In the genomic region with DNA sequence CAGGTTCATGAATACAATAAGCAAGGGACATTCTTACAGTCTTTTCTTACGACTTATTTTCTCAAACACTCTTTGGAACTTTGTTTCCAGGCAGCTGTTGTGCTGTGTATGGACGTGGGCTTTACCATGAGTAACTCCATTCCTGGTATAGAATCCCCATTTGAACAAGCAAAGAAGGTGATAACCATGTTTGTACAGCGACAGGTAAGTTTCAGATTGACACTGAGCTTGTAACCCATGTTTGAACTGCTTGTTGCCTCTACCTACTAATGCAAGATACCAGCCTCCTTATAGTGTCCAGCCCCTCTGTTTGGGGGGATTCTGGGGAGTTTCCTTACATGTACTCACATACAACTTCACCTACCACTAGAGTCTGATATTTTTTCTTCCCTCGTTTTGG, we compare ENCODE assay signal across 15 cellular contexts. TPM values are rescaled to one million over a fixed set of nuclear protein-coding genes. Genes with fewer than 3 reads are reported as not detected.
DNase-seq lines count a peak whose midpoint lies in the region; ATAC-seq, FAIRE-seq and TF ChIP-seq lines count a peak whose summit lies in the region.
"Had no signal": no experiment of that assay in that cellular context is flagged by ENCODE, and none has a peak within 500 bp of the region (broad histone marks: within the 10 kb centered on the region; RNA-seq: fewer than 3 reads in every experiment).

No MANE protein-coding gene starts in this region.

- H3K4me3 Mint-ChIP-seq in neural crest cell, result peak overlapping the region; percentile 92

- no peaks in the 10 kb centered on the region for H3K9me3 Mint-ChIP-seq in activated naive CD4-positive, alpha-beta T cell treated with anti-CD3 and anti-CD28 coated beads, Interleukin-2, amount 50 U/mL, for 72 hours
- no peaks in the 10 kb centered on the region for H3K9me3 Mint-ChIP-seq in neural crest cell

- H2AFZ ChIP-seq in SK-N-SH (ENCODE audit: low read depth), result no peak overlapping the region

- no peak for ATAC-seq in SK-N-SH treated with all-trans-retinoic acid at 6 μM for 48 hours
- peak in 1 of 2 donors; percentile 55 for ATAC-seq in activated naive CD4-positive, alpha-beta T cell treated with anti-CD3 and anti-CD28 coated beads, Interleukin-2, amount 50 U/mL, for 72 hours
- no peak for ATAC-seq in pancreas
- ATAC-seq: right lobe of liver had no signal

- H4K20me1 ChIP-seq in SK-N-SH (ENCODE audit: insufficient read depth), result peaks cover 11% of the 10 kb centered on the region

- POLR2A ChIA-PET in SK-N-SH (lab: Yijun Ruan, JAX), result no interaction called here

- peak overlapping the region; percentile 20 to 34; a peak in 3 of 4 replicates for H3K27ac ChIP-seq in SK-N-SH (ENCODE audit: low read depth in 2 of 2, low read length in 1 of 2)
- H3K27ac ChIP-seq in HUES64 (ENCODE audit: low read depth, low read length), result peak overlapping the region; percentile 83; the same call in 1 of the 2 replicates
- no peak overlapping the region for H3K27ac ChIP-seq in pancreas
- H3K27ac ChIP-seq: right lobe of liver had no signal

- H3K27ac Mint-ChIP-seq in activated naive CD4-positive, alpha-beta T cell treated with anti-CD3 and anti-CD28 coated beads, Interleukin-2, amount 50 U/mL, for 72 hours, result peak overlapping the region; percentile 91 to 95
- no peak overlapping the region for H3K27ac Mint-ChIP-seq in neural crest cell (ENCODE audit: unreplicated experiment)

- no peak overlapping the region; the same call in 1 of the 2 replicates for H3K4me2 ChIP-seq in SK-N-SH

- CTCF ChIA-PET in SK-N-SH (lab: Yijun Ruan, JAX), result no interaction called here

- TF ChIP-seq EP300 in SK-N-SH (IDR thresholded peaks at IDR 0.05; ENCODE audit: borderline replicate concordance in 1 of 2, low read depth in 1 of 2, low read length in 1 of 2), result no peak

- WGBS in SK-N-SH (ENCODE audit: low lambda C conversion rate), result 81% methylated on average over 4 of the region's 4 CpGs
- 92% methylated on average over 4 of the region's 4 CpGs for WGBS in HUES64
- WGBS in pancreas, 2 donors, result 43 to 44% methylated on average over 4 of the region's 4 CpGs

- H3K4me3 ChIP-seq in SK-N-SH (ENCODE audit: low read depth in 2 of 2, low read length in 1 of 2) (no peak overlapping the region), HUES64 (ENCODE audit: low read length) (no peak overlapping the region), pancreas (no peak overlapping the region)
- H3K4me3 ChIP-seq: right lobe of liver had no signal

- no peak for TF ChIP-seq RAD21 in SK-N-SH (IDR thresholded peaks at IDR 0.05; ENCODE audit: low read length)

- FAIRE-seq in pancreas (lab: Jason Lieb, UNC), result no peak

- H3K9me3 ChIP-seq in SK-N-SH, result no peaks in the 10 kb centered on the region
- H3K9me3 ChIP-seq in HUES64 (ENCODE audit: insufficient read depth, low read depth, low read length), result no peaks in the 10 kb centered on the region
- no peaks in the 10 kb centered on the region for H3K9me3 ChIP-seq in pancreas
- H3K9me3 ChIP-seq: right lobe of liver had no signal

- H3F3A ChIP-seq in SK-N-SH (replicated peaks; ENCODE audit: insufficient read depth), result peaks cover 23% of the 10 kb centered on the region

- DNase-seq in SK-N-SH (no peak), neural crest cell (ENCODE audit: low read depth, low spot score) (no peak), superior temporal gyrus (ENCODE audit: extremely low spot score) (no peak), pancreas (no peak), foreskin melanocyte (no peak)
- DNase-seq in activated naive CD4-positive, alpha-beta T cell treated with anti-CD3 and anti-CD28 coated beads, Interleukin-2, amount 50 U/mL, for 72 hours (ENCODE audit: low spot score in 2 of 2), result no peak
- DNase-seq: activated gamma-delta T cell treated with Interleukin-2 at 50 U/mL for 16 hours, cortex of kidney, DMS53, H7, NCI-H1092, NCI-H446 treated with DMSO at 0.1 percent for 48 hours, right lobe of liver had no signal

- no peak overlapping the region for H3K9ac ChIP-seq in SK-N-SH
- H3K9ac ChIP-seq in HUES64 (ENCODE audit: low read depth, low read length), result no peak overlapping the region; the same call in 1 of the 2 replicates

- no peaks in the 10 kb centered on the region for H3K27me3 ChIP-seq in SK-N-SH (ENCODE audit: insufficient read depth)
- H3K27me3 ChIP-seq in HUES64 (ENCODE audit: insufficient read depth, low read length), result no peaks in the 10 kb centered on the region
- no peaks in the 10 kb centered on the region for H3K27me3 ChIP-seq in pancreas
- H3K27me3 ChIP-seq: right lobe of liver had no signal

- no peaks in the 10 kb centered on the region for H3K9me2 ChIP-seq in SK-N-SH

- intact Hi-C loops in pancreas (cut with DNase I), result no loop called here

- H3K36me3 Mint-ChIP-seq in activated naive CD4-positive, alpha-beta T cell treated with anti-CD3 and anti-CD28 coated beads, Interleukin-2, amount 50 U/mL, for 72 hours, result peaks cover 69 to 85% of the 10 kb centered on the region in 2 donors
- H3K36me3 Mint-ChIP-seq in neural crest cell (ENCODE audit: low read depth), result peaks cover 34% of the 10 kb centered on the region

- peaks cover 65 to 68% of the 10 kb centered on the region in 2 experiments for H3K36me3 ChIP-seq in SK-N-SH (replicated peaks in 1 of 2; ENCODE audit: control insufficient read depth in 1 of 2, insufficient read depth in 2 of 2, low read length in 1 of 2)
- peaks cover 73% of the 10 kb centered on the region for H3K36me3 ChIP-seq in HUES64 (ENCODE audit: insufficient read depth, low read length)
- peaks cover 0 to 16% (median 5%) of the 10 kb centered on the region in 3 donors for H3K36me3 ChIP-seq in pancreas

- TF ChIP-seq CTCF in SK-N-SH (IDR thresholded peaks at IDR 0.05) (no peak), neural crest cell (conservative IDR thresholded peaks at IDR 0.05) (no peak), pancreas (IDR thresholded peaks at IDR 0.05) (no peak)

- H3K4me1 ChIP-seq in SK-N-SH (ENCODE audit: control insufficient read depth in 1 of 2, insufficient read depth in 2 of 2, low read depth in 1 of 2, low read length in 1 of 2), result peaks cover 30 to 51% of the 10 kb centered on the region in 2 experiments
- peaks cover 49% of the 10 kb centered on the region for H3K4me1 ChIP-seq in HUES64 (ENCODE audit: insufficient read depth, low read length)
- peaks cover 9 to 33% (median 25%) of the 10 kb centered on the region in 3 donors for H3K4me1 ChIP-seq in pancreas

- peaks cover 88% of the 10 kb centered on the region for H3K4me1 Mint-ChIP-seq in neural crest cell

- H3K79me2 ChIP-seq in SK-N-SH (ENCODE audit: insufficient read depth), result peaks cover 80% of the 10 kb centered on the region

- H3K27me3 Mint-ChIP-seq in neural crest cell (ENCODE audit: low read depth), result peaks cover 4% of the 10 kb centered on the region

TF ChIP-seq in SK-N-SH, 30 proteins besides CTCF, POLR2A, EP300 and RAD21 (continues in another document):
- TF ChIP-seq FOXJ3 (CRISPR knock-in tag; IDR thresholded peaks at IDR 0.05), result no peak
- TF ChIP-seq TEAD4 (IDR thresholded peaks at IDR 0.05; ENCODE audit: borderline replicate concordance, insufficient read depth), result no peak
- TF ChIP-seq GATA2 (CRISPR knock-in tag; IDR thresholded peaks at IDR 0.05), result no peak
- TF ChIP-seq, protein P1, sequence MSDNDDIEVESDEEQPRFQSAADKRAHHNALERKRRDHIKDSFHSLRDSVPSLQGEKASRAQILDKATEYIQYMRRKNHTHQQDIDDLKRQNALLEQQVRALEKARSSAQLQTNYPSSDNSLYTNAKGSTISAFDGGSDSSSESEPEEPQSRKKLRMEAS (IDR thresholded peaks at IDR 0.05; ENCODE audit: low read depth), result no peak
- TF ChIP-seq YY1 (IDR thresholded peaks at IDR 0.05; ENCODE audit: low read depth), result no peak

TF ChIP-seq in SK-N-SH treated with all-trans-retinoic acid at 6 μM for 48 hours, 23 proteins besides CTCF, POLR2A, EP300 and RAD21 (continues in another document):
- no peak for TF ChIP-seq BACH2 (CRISPR knock-in tag; IDR thresholded peaks at IDR 0.05; ENCODE audit: borderline replicate concordance)
- TF ChIP-seq, protein P2, sequence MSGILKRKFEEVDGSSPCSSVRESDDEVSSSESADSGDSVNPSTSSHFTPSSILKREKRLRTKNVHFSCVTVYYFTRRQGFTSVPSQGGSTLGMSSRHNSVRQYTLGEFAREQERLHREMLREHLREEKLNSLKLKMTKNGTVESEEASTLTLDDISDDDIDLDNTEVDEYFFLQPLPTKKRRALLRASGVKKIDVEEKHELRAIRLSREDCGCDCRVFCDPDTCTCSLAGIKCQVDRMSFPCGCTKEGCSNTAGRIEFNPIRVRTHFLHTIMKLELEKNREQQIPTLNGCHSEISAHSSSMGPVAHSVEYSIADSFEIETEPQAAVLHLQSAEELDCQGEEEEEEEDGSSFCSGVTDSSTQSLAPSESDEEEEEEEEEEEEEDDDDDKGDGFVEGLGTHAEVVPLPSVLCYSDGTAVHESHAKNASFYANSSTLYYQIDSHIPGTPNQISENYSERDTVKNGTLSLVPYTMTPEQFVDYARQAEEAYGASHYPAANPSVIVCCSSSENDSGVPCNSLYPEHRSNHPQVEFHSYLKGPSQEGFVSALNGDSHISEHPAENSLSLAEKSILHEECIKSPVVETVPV (CRISPR knock-in tag; IDR thresholded peaks at IDR 0.05), result no peak
- no peak for TF ChIP-seq ZC3H10 (CRISPR knock-in tag; IDR thresholded peaks at IDR 0.05)
- TF ChIP-seq SNAI2 (CRISPR knock-in tag; IDR thresholded peaks at IDR 0.05), result no peak

RNA-seq across cellular contexts. Expression of a gene that starts 3.8 kb away (rescaled TPM):
- polyA plus RNA-seq in SK-N-SH (2012; rRNA removed), result 125 and 167 TPM in 2 replicates
- polyA plus RNA-seq in SK-N-SH (2012; cell fraction: cytosol; rRNA removed), result 160 and 162 TPM in 2 replicates
- polyA plus RNA-seq in SK-N-SH (2012; cell fraction: nucleus; rRNA removed), result 124 and 210 TPM in 2 replicates
- 433 TPM for polyA plus RNA-seq in HUES64 (2013, experiment 1 of 2)
- 418 TPM for polyA plus RNA-seq in HUES64 (2013, experiment 2 of 2)
- 100 to 1,000 TPM; 487 to 501 TPM for total RNA-seq in activated naive CD4-positive, alpha-beta T cell treated with anti-CD3 and anti-CD28 coated beads, Interleukin-2, amount 50 U/mL, for 72 hours
- total RNA-seq in neural crest cell, result 508 and 524 TPM in 2 replicates
- total RNA-seq in pancreas, result 100 to 1,000 TPM in 3 of 6 donors, 10 to 100 TPM in 3; 63.5 to 117 (median 98.5) TPM
- 10 to 100 TPM; 29.0 to 58.7 TPM for polyA plus RNA-seq in pancreas

RNA-seq across cellular contexts. Expression of a gene that starts 31.2 kb away (rescaled TPM):
- polyA plus RNA-seq in SK-N-SH (2012; rRNA removed) (0.30 and 0.47 TPM in 2 replicates), pancreas (under 1 TPM; 0.15 to 0.47 TPM)
- 0.31 and 0.47 TPM in 2 replicates for polyA plus RNA-seq in SK-N-SH (2012; cell fraction: cytosol; rRNA removed)
- polyA plus RNA-seq in SK-N-SH (2012; cell fraction: nucleus; rRNA removed), result 0.02 and 0.19 TPM in 2 replicates
- polyA plus RNA-seq in HUES64 (2013, experiment 1 of 2), result 5.4 TPM
- 7.2 TPM for polyA plus RNA-seq in HUES64 (2013, experiment 2 of 2)
- 1 to 10 TPM; 1.7 to 1.8 TPM for total RNA-seq in activated naive CD4-positive, alpha-beta T cell treated with anti-CD3 and anti-CD28 coated beads, Interleukin-2, amount 50 U/mL, for 72 hours
- total RNA-seq in neural crest cell (29.7 and 34.8 TPM in 2 replicates), pancreas (under 1 TPM; 0.19 to 0.55 (median 0.44) TPM)

RNA-seq across cellular contexts. Expression of a gene that starts 31.3 kb away (rescaled TPM):
- polyA plus RNA-seq in SK-N-SH (2012; rRNA removed) (18.6 and 20.9 TPM in 2 replicates), pancreas (1 to 10 TPM; 4.7 to 6.8 TPM)
- polyA plus RNA-seq in SK-N-SH (2012; cell fraction: cytosol; rRNA removed), result 17.8 and 20.0 TPM in 2 replicates
- 13.8 and 15.3 TPM in 2 replicates for polyA plus RNA-seq in SK-N-SH (2012; cell fraction: nucleus; rRNA removed)
- 10.4 TPM for polyA plus RNA-seq in HUES64 (2013, experiment 1 of 2)
- polyA plus RNA-seq in HUES64 (2013, experiment 2 of 2), result 11.2 TPM
- 10 to 100 TPM; 25.4 to 34.0 TPM for total RNA-seq in activated naive CD4-positive, alpha-beta T cell treated with anti-CD3 and anti-CD28 coated beads, Interleukin-2, amount 50 U/mL, for 72 hours
- total RNA-seq in neural crest cell (12.5 and 18.2 TPM in 2 replicates), pancreas (1 to 10 TPM; 3.8 to 7.5 (median 4.8) TPM)

Comparison
In these comparisons a context has a peak if more than half of its experiments do, and no peak if none do; other contexts are left out.
1. H3K27ac ChIP-seq: peak in SK-N-SH (2 of 2) and HUES64 (single experiment); none in pancreas (0 of 4).
2. RNA of a gene that starts 31.2 kb away (total RNA-seq): 29.7 to 34.8 TPM in neural crest cell; 1.7 to 1.8 TPM in activated naive CD4-positive, alpha-beta T cell treated with anti-CD3 and anti-CD28 coated beads, Interleukin-2, amount 50 U/mL, for 72 hours and 0.19 to 0.55 TPM in pancreas; every median in the first group is over 10 times any median in the second.